Comparison of ENCODE assay signal across 16 cellular contexts in the genomic region with DNA sequence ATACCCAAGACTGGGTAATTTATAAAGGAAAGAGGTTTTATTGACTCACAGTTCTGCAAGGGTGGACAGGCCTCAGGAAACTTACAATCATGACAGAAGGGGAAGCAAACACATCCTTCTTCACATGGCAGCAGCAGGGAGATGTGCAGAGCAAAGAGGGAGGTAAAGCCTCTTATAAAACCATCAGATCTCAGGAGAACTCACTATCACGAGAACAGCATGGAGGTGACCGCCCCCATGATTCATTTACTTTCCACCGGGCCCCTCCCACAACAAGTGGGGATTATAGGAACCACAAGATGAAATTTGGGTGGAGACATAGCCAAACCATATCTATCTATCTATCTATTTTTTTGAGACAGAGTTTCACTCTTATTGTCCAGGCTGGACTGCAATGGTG. TPM values are rescaled to one million over a fixed set of nuclear protein-coding genes. Genes with fewer than 3 reads are reported as not detected.
"Had no signal": no experiment of that assay in that cellular context is flagged by ENCODE, and none has a peak within 500 bp of the region (broad histone marks: within the 10 kb centered on the region; RNA-seq: fewer than 3 reads in every experiment).

No MANE protein-coding gene starts in this region.

- H3K27ac Mint-ChIP-seq: activated CD4-positive, alpha-beta memory T cell treated with anti-CD3 and anti-CD28 coated beads, Interleukin-2, amount 10 ng/mL, durations not matched to agents 7 days and 5 days; dendritic cell treated with granulocyte-macrophage colony-stimulating factor and Interleukin-4, amounts not matched to agents 40 ng/mL and 50 ng/mL, for 4 days; progenitor cell of endocrine pancreas had no signal

- H3K9me3 Mint-ChIP-seq: activated CD4-positive, alpha-beta memory T cell treated with anti-CD3 and anti-CD28 coated beads, Interleukin-2, amount 10 ng/mL, durations not matched to agents 7 days and 5 days; dendritic cell treated with granulocyte-macrophage colony-stimulating factor and Interleukin-4, amounts not matched to agents 40 ng/mL and 50 ng/mL, for 4 days; naive B cell; T-cell had no signal

- H3K27me3 Mint-ChIP-seq: activated CD4-positive, alpha-beta memory T cell treated with anti-CD3 and anti-CD28 coated beads, Interleukin-2, amount 10 ng/mL, durations not matched to agents 7 days and 5 days; dendritic cell treated with granulocyte-macrophage colony-stimulating factor and Interleukin-4, amounts not matched to agents 40 ng/mL and 50 ng/mL, for 4 days; naive B cell; progenitor cell of endocrine pancreas; T-cell had no signal

- DNase-seq: activated CD4-positive, alpha-beta memory T cell treated with anti-CD3 and anti-CD28 coated beads, Interleukin-2, amount 10 ng/mL, durations not matched to agents 7 days and 5 days; activated naive CD4-positive, alpha-beta T cell treated with anti-CD3 and anti-CD28 coated beads, Interleukin-2, amount 50 U/mL, for 16 hours; anterior cingulate cortex; cerebellar nuclear complex; left cardiac atrium; midbrain; naive B cell; occipital lobe; right cardiac atrium; small intestine; T-cell had no signal

- ATAC-seq: activated CD4-positive, CD25-positive, alpha-beta regulatory T cell treated with anti-CD3 and anti-CD28 coated beads, Interleukin-2, amount 50 U/mL, for 24 hours; left cardiac atrium; right cardiac atrium; T-cell had no signal

- H3K4me3 ChIP-seq: lung had no signal

- H3K4me3 Mint-ChIP-seq: activated CD4-positive, alpha-beta memory T cell treated with anti-CD3 and anti-CD28 coated beads, Interleukin-2, amount 10 ng/mL, durations not matched to agents 7 days and 5 days; dendritic cell treated with granulocyte-macrophage colony-stimulating factor and Interleukin-4, amounts not matched to agents 40 ng/mL and 50 ng/mL, for 4 days; T-cell had no signal

RNA-seq across cellular contexts. Expression of a gene that starts 10.0 kb away (rescaled TPM):
- total RNA-seq: left cardiac atrium, urinary bladder had no signal
